In the genomic region with DNA sequence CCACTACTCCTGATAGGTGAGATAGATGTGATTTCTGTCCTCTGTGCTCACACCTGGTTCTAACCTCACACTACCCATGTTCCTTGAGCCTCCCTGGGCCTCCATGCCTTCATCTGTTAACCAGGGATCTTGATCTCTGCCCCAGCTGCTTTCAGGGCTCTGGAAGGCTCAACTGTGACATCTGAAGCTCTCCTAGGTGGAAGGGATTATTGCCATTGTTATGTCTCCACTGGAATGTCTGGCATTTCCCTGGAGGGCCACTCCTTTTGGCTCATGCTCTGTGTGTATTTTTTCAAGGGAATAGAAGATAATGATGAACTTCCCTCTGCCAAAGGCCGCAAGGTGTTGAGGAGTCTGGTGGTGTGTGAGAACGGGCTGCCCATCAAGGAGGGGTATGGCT, we compare ENCODE assay signal across 12 cellular contexts. TPM values are rescaled to one million over a fixed set of nuclear protein-coding genes. Genes with fewer than 3 reads are reported as not detected.
DNase-seq lines count a peak whose midpoint lies in the region; ATAC-seq and TF ChIP-seq lines count a peak whose summit lies in the region.
"Had no signal": no experiment of that assay in that cellular context is flagged by ENCODE, and none has a peak within 500 bp of the region (broad histone marks: within the 10 kb centered on the region; RNA-seq: fewer than 3 reads in every experiment).

No MANE protein-coding gene starts in this region.

- H3K27ac Mint-ChIP-seq in Caco-2 (ENCODE audit: unreplicated experiment) (peak overlapping the region; percentile 96), mesothelial cell of epicardium (peak overlapping the region; percentile 87)
- H3K27ac Mint-ChIP-seq: activated naive CD8-positive, alpha-beta T cell had no signal

- H3K18ac ChIP-seq in IMR-90 (ENCODE audit: low read depth, low read length) = no peak overlapping the region

- H3K4me2 ChIP-seq in IMR-90 (ENCODE audit: low read depth, low read length) = no peak overlapping the region

- H3K27ac ChIP-seq in IMR-90 (ENCODE audit: insufficient read depth, low read length) = no peak overlapping the region
- no peak overlapping the region for H3K27ac ChIP-seq in uterus
- no peak overlapping the region for H3K27ac ChIP-seq in upper lobe of left lung

- H3K4me1 ChIP-seq in Caco-2 (peaks cover 23% of the 10 kb centered on the region), IMR-90 (ENCODE audit: control insufficient read depth, insufficient read depth, low read length) (peaks cover 6% of the 10 kb centered on the region), uterus (no peaks in the 10 kb centered on the region), upper lobe of left lung (no peaks in the 10 kb centered on the region)

- H3K9me3 Mint-ChIP-seq in Caco-2 (ENCODE audit: unreplicated experiment) = no peaks in the 10 kb centered on the region
- no peaks in the 10 kb centered on the region for H3K9me3 Mint-ChIP-seq in mesothelial cell of epicardium
- H3K9me3 Mint-ChIP-seq: CD4-positive, CD25-positive, alpha-beta regulatory T cell had no signal

- H4K8ac ChIP-seq in IMR-90 (ENCODE audit: low read depth in 2 of 2, low read length in 2 of 2) = peak overlapping the region in 1 of 2 experiments; percentile 45; a peak in 1 of 4 replicates

- peak overlapping the region; percentile 81 for H2AK9ac ChIP-seq in IMR-90 (replicated peaks; ENCODE audit: low read depth, low read length, poor library complexity)

- TF ChIP-seq CTCF in Caco-2 (IDR thresholded peaks at IDR 0.05; ENCODE audit: insufficient read depth in 1 of 2, low read depth in 1 of 2, low read length in 1 of 2, severe bottlenecking in 1 of 2, unreplicated experiment in 1 of 2) (no peak), IMR-90 (conservative IDR thresholded peaks at IDR 0.05; ENCODE audit: low read depth, low read length) (no peak), mesothelial cell of epicardium (IDR thresholded peaks at IDR 0.05; ENCODE audit: unreplicated experiment) (no peak), uterus (IDR thresholded peaks at IDR 0.05) (no peak), upper lobe of left lung (IDR thresholded peaks at IDR 0.05) (no peak)

- peak overlapping the region; percentile 39 for H2BK20ac ChIP-seq in IMR-90 (ENCODE audit: low read depth, low read length)

- H3K23ac ChIP-seq in IMR-90 (ENCODE audit: low read depth, low read length) = peak overlapping the region; percentile 64

- peak overlapping the region; percentile 47; the same call in 1 of the 3 replicates for H2BK15ac ChIP-seq in IMR-90 (ENCODE audit: low read depth, low read length)

- H3K9ac ChIP-seq in IMR-90 (ENCODE audit: low read depth, low read length) = no peak overlapping the region

- peak overlapping the region; percentile 53; the same call in 1 of the 2 replicates for H2AK5ac ChIP-seq in IMR-90 (ENCODE audit: low read depth, low read length)

- no peaks in the 10 kb centered on the region for H3K27me3 Mint-ChIP-seq in Caco-2 (ENCODE audit: insufficient read depth, unreplicated experiment)
- H3K27me3 Mint-ChIP-seq in mesothelial cell of epicardium (ENCODE audit: low read depth) = no peaks in the 10 kb centered on the region
- H3K27me3 Mint-ChIP-seq: activated naive CD8-positive, alpha-beta T cell; CD4-positive, CD25-positive, alpha-beta regulatory T cell had no signal

- no peak for TF ChIP-seq RAD21 in IMR-90 (IDR thresholded peaks at IDR 0.05; ENCODE audit: low read length)

- peak overlapping the region; percentile 59 for H2AFZ ChIP-seq in IMR-90 (replicated peaks; ENCODE audit: low read length, poor library complexity)

- H2BK5ac ChIP-seq in IMR-90 (ENCODE audit: low read depth, low read length, poor library complexity, severe bottlenecking) = no peak overlapping the region

- TF ChIP-seq POLR2A in IMR-90 (IDR thresholded peaks at IDR 0.05; ENCODE audit: low read depth, low read length) (no peak), uterus (IDR thresholded peaks at IDR 0.05) (no peak), upper lobe of left lung (IDR thresholded peaks at IDR 0.05) (no peak)

- H3K14ac ChIP-seq in IMR-90 (replicated peaks; ENCODE audit: low read depth, low read length) = peak overlapping the region; percentile 71; the same call in 1 of the 2 replicates

- in situ Hi-C loops in IMR-90 (cut with MboI; ENCODE audit: low sequenced_read_pairs) = no loop called here

- no peaks in the 10 kb centered on the region for H3K27me3 ChIP-seq in Caco-2 (replicated peaks; ENCODE audit: control insufficient read depth, insufficient read depth, low read length)
- H3K27me3 ChIP-seq in IMR-90 (ENCODE audit: control insufficient read depth, insufficient read depth, low read length) = no peaks in the 10 kb centered on the region
- no peaks in the 10 kb centered on the region for H3K27me3 ChIP-seq in uterus
- H3K27me3 ChIP-seq in upper lobe of left lung = no peaks in the 10 kb centered on the region

- no TSS peak for BruUV-seq in Caco-2 (replicated peaks; lab: Mats Ljungman, UMichigan)
- no TSS peak for BruUV-seq in IMR-90 (replicated peaks; lab: Mats Ljungman, UMichigan)

- no peaks in the 10 kb centered on the region for H3K36me3 Mint-ChIP-seq in Caco-2 (ENCODE audit: insufficient read depth, unreplicated experiment)
- no peaks in the 10 kb centered on the region for H3K36me3 Mint-ChIP-seq in mesothelial cell of epicardium

- dilution Hi-C loops in IMR-90 (cut with HindIII; ENCODE audit: low sequenced_read_pairs, unreplicated experiment) = no loop called here

- TF ChIP-seq EP300 in upper lobe of left lung (IDR thresholded peaks at IDR 0.05) = no peak

- H3K4ac ChIP-seq in IMR-90 (ENCODE audit: low read depth, low read length) = peak overlapping the region; percentile 80

- no peak overlapping the region for H3K56ac ChIP-seq in IMR-90 (ENCODE audit: extremely low read depth, insufficient read depth, low read length)

- H4K20me1 ChIP-seq in IMR-90 (ENCODE audit: insufficient read depth, low read length) = no peaks in the 10 kb centered on the region

- no CpG with 5 or more reads among the region's 2 CpGs for WGBS in IMR-90 (ENCODE audit: extremely low coverage in 2 of 2, insufficient read length in 1 of 2), 2 experiments
- WGBS in upper lobe of left lung, 2 donors = 10 to 66% methylated on average over 2 of the region's 2 CpGs

- peak overlapping the region; percentile 24; the same call in 1 of the 2 replicates for H4K91ac ChIP-seq in IMR-90 (ENCODE audit: insufficient read depth, low read depth, low read length)

- H4K5ac ChIP-seq in IMR-90 (ENCODE audit: low read depth, low read length) = no peak overlapping the region

- H3K4me3 Mint-ChIP-seq in Caco-2 (ENCODE audit: unreplicated experiment) (peak overlapping the region; percentile 29), mesothelial cell of epicardium (no peak overlapping the region)
- H3K4me3 Mint-ChIP-seq: activated naive CD8-positive, alpha-beta T cell; CD4-positive, CD25-positive, alpha-beta regulatory T cell had no signal

- POLR2A ChIA-PET in Caco-2 (lab: Charles Lee) (interaction anchor here (0.7 kb wide), 1 partner anchor 13 kb away, joined by 3 read pairs; no protein-coding TSS in a partner anchor), IMR-90 (lab: Charles Lee; ENCODE audit: unreplicated experiment) (no interaction called here)

- H3K9me3 ChIP-seq in Caco-2 (no peaks in the 10 kb centered on the region), IMR-90 (ENCODE audit: control insufficient read depth, insufficient read depth, low read length) (no peaks in the 10 kb centered on the region), uterus (no peaks in the 10 kb centered on the region), upper lobe of left lung (no peaks in the 10 kb centered on the region)

- H3K79me1 ChIP-seq in IMR-90 (ENCODE audit: low read depth in 1 of 2, low read length in 2 of 2) = no peaks in the 10 kb centered on the region

- CTCF ChIA-PET in Caco-2 (lab: Charles Lee) = no interaction called here
- CTCF ChIA-PET in IMR-90 (lab: Yijun Ruan, JAX) = interaction anchor here (1.0 kb wide), 1 partner anchor 63 kb away, joined by 3 read pairs; no protein-coding TSS in a partner anchor

- peak overlapping the region; percentile 81 for H2BK120ac ChIP-seq in IMR-90 (ENCODE audit: low read depth, low read length)

- peaks cover 14% of the 10 kb centered on the region for H3K9me1 ChIP-seq in IMR-90 (ENCODE audit: insufficient read depth, low read length)

- ATAC-seq in IMR-90 (ENCODE audit: low read depth) (peak; percentile 37; the same call in 1 of the 2 replicates), upper lobe of left lung (ENCODE audit: low FRiP score in 2 of 2) (no peak)

- H3K4me3 ChIP-seq in Caco-2 (ENCODE audit: low read depth, low read length) = no peak overlapping the region
- no peak overlapping the region for H3K4me3 ChIP-seq in IMR-90 (ENCODE audit: insufficient read depth, low read depth, low read length)
- H3K4me3 ChIP-seq in uterus = no peak overlapping the region
- H3K4me3 ChIP-seq in upper lobe of left lung = no peak overlapping the region

- H3K36me3 ChIP-seq in Caco-2 (ENCODE audit: control insufficient read depth, insufficient read depth, low read length) (no peaks in the 10 kb centered on the region), IMR-90 (ENCODE audit: control insufficient read depth, insufficient read depth, low read length) (no peaks in the 10 kb centered on the region), uterus (no peaks in the 10 kb centered on the region), upper lobe of left lung (no peaks in the 10 kb centered on the region)

- intact Hi-C loops in Caco-2 (cut with micrococcal nuclease; ENCODE audit: unreplicated experiment) = loop anchor here (1.0 kb wide), 1 partner anchor 36 kb away; no protein-coding TSS in a partner anchor
- intact Hi-C loops in IMR-90 (cut with micrococcal nuclease) = no loop called here
- intact Hi-C loops in uterus (cut with DNase I; ENCODE audit: low total_unique reads) = no loop called here

- peaks cover 26% of the 10 kb centered on the region for H3K4me1 Mint-ChIP-seq in Caco-2 (ENCODE audit: low read depth, unreplicated experiment)
- H3K4me1 Mint-ChIP-seq in mesothelial cell of epicardium = peaks cover 15% of the 10 kb centered on the region

- peak; percentile 78 to 87 for DNase-seq in Caco-2
- peak; percentile 22 for DNase-seq in IMR-90
- peak; percentile 50 for DNase-seq in dermis blood vessel endothelial cell
- no peak for DNase-seq in mesothelial cell of epicardium (ENCODE audit: low spot score in 2 of 2, unreplicated experiment in 2 of 2)
- no peak for DNase-seq in uterus
- DNase-seq in upper lobe of left lung = no peak
- no peak for DNase-seq in SHP77 (lab: John Stamatoyannopoulos, UW)
- no peak for DNase-seq in stimulated activated naive CD4-positive, alpha-beta T cell treated with Interleukin-2 at 50 U/mL for 16 hours (lab: John Stamatoyannopoulos, UW)
- DNase-seq: CD4-positive, CD25-positive, alpha-beta regulatory T cell; NCI-H1092 treated with DMSO at 0.1 percent for 48 hours; NCI-H526 had no signal

RNA-seq across cellular contexts. Expression of a gene that starts 41.2 kb away (rescaled TPM):
- total RNA-seq in Caco-2 (2022) (not detected in 2 replicates), IMR-90 (2012; rRNA removed) (not detected in 2 replicates), dermis blood vessel endothelial cell (under 0.01 TPM in 1 of 2 replicates, not detected in the other), mesothelial cell of epicardium (0.07 to 0.22 TPM (median 0.09 TPM) in 3 replicates), uterus (not detected), upper lobe of left lung (under 1 TPM in 4 of 6 donors, not detected in 2; 0.15 to 0.71 (median 0.55) TPM)
- polyA plus RNA-seq in IMR-90 (2012; rRNA removed) = not detected in 2 replicates
- polyA plus RNA-seq in IMR-90 (2012; cell fraction: cytosol; rRNA removed) = not detected in 2 replicates
- polyA plus RNA-seq in IMR-90 (2012; cell fraction: nucleus; rRNA removed; ENCODE audit: low replicate concordance) = not detected in 2 replicates
- total RNA-seq: CD4-positive, CD25-positive, alpha-beta regulatory T cell had no signal
- polyA plus RNA-seq: CD4-positive, CD25-positive, alpha-beta regulatory T cell had no signal

RNA-seq across cellular contexts. Expression of a gene that starts 52.1 kb away (rescaled TPM):
- total RNA-seq in Caco-2 (2022) (0.61 and 1.3 TPM in 2 replicates), IMR-90 (2012; rRNA removed) (under 0.01 and 0.28 TPM in 2 replicates), dermis blood vessel endothelial cell (0.19 TPM in 1 of 2 replicates, not detected in the other), mesothelial cell of epicardium (0.16 to 0.40 TPM (median 0.38 TPM) in 3 replicates), uterus (1 to 10 TPM in 1 of 4 donors, under 1 TPM in 1, not detected in 2; 0.61 to 1.5 TPM), upper lobe of left lung (10 to 100 TPM in 4 of 6 donors, 1 to 10 TPM in 1, under 1 TPM in 1; 0.37 to 24.5 (median 10.9) TPM)
- 0.32 and 0.38 TPM in 2 replicates for polyA plus RNA-seq in IMR-90 (2012; rRNA removed)
- 0.21 and 0.29 TPM in 2 replicates for polyA plus RNA-seq in IMR-90 (2012; cell fraction: cytosol; rRNA removed)
- 2.2 and 2.7 TPM in 2 replicates for polyA plus RNA-seq in IMR-90 (2012; cell fraction: nucleus; rRNA removed; ENCODE audit: low replicate concordance)

Comparison
In these comparisons a context has a peak if more than half of its experiments do, and no peak if none do; other contexts are left out.
1. DNase-seq: peak in Caco-2 (2 of 2), IMR-90 (single experiment) and dermis blood vessel endothelial cell (single experiment); none in mesothelial cell of epicardium (0 of 2), uterus (0 of 2), upper lobe of left lung (0 of 2), SHP77 (0 of 2) and stimulated activated naive CD4-positive, alpha-beta T cell treated with Interleukin-2 at 50 U/mL for 16 hours (single experiment).